ENCODE assay signal across 8 cellular contexts in the genomic region with DNA sequence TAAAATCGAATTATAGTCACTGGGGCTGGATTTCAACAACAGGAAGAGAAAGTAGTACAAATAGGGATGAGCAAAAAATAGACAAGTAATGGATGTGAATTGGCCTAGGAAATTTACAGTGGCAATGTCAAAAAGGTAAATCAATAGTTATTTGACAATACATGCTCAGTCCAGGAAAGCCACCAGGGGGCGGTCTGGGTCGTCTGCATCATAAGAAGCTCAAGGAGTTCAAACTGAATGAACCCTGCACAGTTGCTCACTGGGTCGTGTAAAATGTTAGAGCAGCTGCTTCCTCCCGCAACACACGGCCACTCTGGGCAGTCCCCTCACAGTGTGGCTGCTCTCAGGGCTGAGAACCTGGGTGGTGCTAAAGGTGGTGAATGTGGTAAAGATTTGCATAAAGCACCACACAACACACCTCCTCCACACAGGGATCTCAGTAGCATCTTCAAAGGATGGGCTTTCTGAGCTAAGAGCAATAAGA.
DNase-seq lines count a peak whose midpoint lies in the region; ATAC-seq and TF ChIP-seq lines count a peak whose summit lies in the region.

No MANE protein-coding gene starts in this region.

- H3K27me3 ChIP-seq in CD4-positive, alpha-beta memory T cell (ENCODE audit: insufficient read depth, low read length): no peaks in the 10 kb centered on the region
- no peaks in the 10 kb centered on the region for H3K27me3 ChIP-seq in thoracic aorta (replicated peaks; ENCODE audit: insufficient read depth)

- no peak overlapping the region for H3K27ac ChIP-seq in CD4-positive, alpha-beta memory T cell (ENCODE audit: low read depth, low read length)
- H3K27ac ChIP-seq in thoracic aorta: no peak overlapping the region

- H3K27ac Mint-ChIP-seq in CD4-positive, alpha-beta memory T cell: no peak overlapping the region
- no peak overlapping the region for H3K27ac Mint-ChIP-seq in nephron progenitor cell

- H3K27me3 Mint-ChIP-seq in CD4-positive, alpha-beta memory T cell: peaks cover 15 to 27% of the 10 kb centered on the region in 2 donors
- peaks cover 89% of the 10 kb centered on the region for H3K27me3 Mint-ChIP-seq in nephron progenitor cell (ENCODE audit: low read depth, poor library complexity)

- CTCF ChIA-PET in CD4-positive, alpha-beta memory T cell (lab: Charles Lee; ENCODE audit: partially characterized antibody): interaction anchor here (0.6 to 2.2 kb wide), 10 partner anchors 9 to 774 kb away, joined by 3 to 19 read pairs (median 3); no protein-coding TSS in a partner anchor

- no peaks in the 10 kb centered on the region for H3K9me3 ChIP-seq in CD4-positive, alpha-beta memory T cell (ENCODE audit: control insufficient read depth in 1 of 2, low read length in 2 of 2)
- no peaks in the 10 kb centered on the region for H3K9me3 ChIP-seq in thoracic aorta

- no peaks in the 10 kb centered on the region for H3K9me3 Mint-ChIP-seq in CD4-positive, alpha-beta memory T cell
- H3K9me3 Mint-ChIP-seq in nephron progenitor cell: no peaks in the 10 kb centered on the region

- intact Hi-C loops in CD4-positive, alpha-beta memory T cell (cut with micrococcal nuclease): no loop called here

- no peak overlapping the region for H3K4me3 Mint-ChIP-seq in CD4-positive, alpha-beta memory T cell
- H3K4me3 Mint-ChIP-seq in nephron progenitor cell: no peak overlapping the region

- peak; percentile 95 for ATAC-seq in HG03280 (IDR thresholded peaks at IDR 0.05; ENCODE audit: unreplicated experiment)
- no peak for ATAC-seq in thoracic aorta (ENCODE audit: insufficient number of reproducible peaks, low FRiP score, low read depth)

- no peaks in the 10 kb centered on the region for H3K4me1 Mint-ChIP-seq in CD4-positive, alpha-beta memory T cell
- H3K4me1 Mint-ChIP-seq in nephron progenitor cell: peaks cover 6% of the 10 kb centered on the region

- POLR2A ChIA-PET in CD4-positive, alpha-beta memory T cell (lab: Charles Lee; ENCODE audit: partially characterized antibody): no interaction called here

- TF ChIP-seq CTCF in nephron progenitor cell (IDR thresholded peaks at IDR 0.05): peak; percentile 85
- peak; percentile 35 for TF ChIP-seq CTCF in thoracic aorta (IDR thresholded peaks at IDR 0.05)

- no peak overlapping the region for H3K4me3 ChIP-seq in CD4-positive, alpha-beta memory T cell (ENCODE audit: low read length in 2 of 2)
- no peak overlapping the region for H3K4me3 ChIP-seq in thoracic aorta

- H3K4me1 ChIP-seq in CD4-positive, alpha-beta memory T cell (ENCODE audit: insufficient read depth, low read length): no peaks in the 10 kb centered on the region
- no peaks in the 10 kb centered on the region for H3K4me1 ChIP-seq in thoracic aorta (ENCODE audit: control insufficient read depth in 1 of 2, low read depth in 2 of 2)

- no peak for TF ChIP-seq POLR2A in erythroblast (IDR thresholded peaks at IDR 0.05; ENCODE audit: low read length)

- DNase-seq in CD4-positive, alpha-beta memory T cell: peak; percentile 20 to 60 (median 35)
- DNase-seq in GM19238 (ENCODE audit: insufficient read length, low spot score): peak; percentile 77
- peak; percentile 89 for DNase-seq in NCI-H82 (lab: John Stamatoyannopoulos, UW)
- DNase-seq in activated CD8-positive, alpha-beta memory T cell treated with anti-CD3 and anti-CD28 coated beads for 4 hours (ENCODE audit: low read depth in 2 of 2): peak; percentile 20 to 30
- peak; percentile 42 to 69 for DNase-seq in erythroblast (lab: John Stamatoyannopoulos, UW)
- peak; percentile 87 for DNase-seq in nephron progenitor cell
- no peak for DNase-seq in thoracic aorta (ENCODE audit: low spot score)

- H3K36me3 ChIP-seq in CD4-positive, alpha-beta memory T cell (ENCODE audit: insufficient read depth, low read length): no peaks in the 10 kb centered on the region
- no peaks in the 10 kb centered on the region for H3K36me3 ChIP-seq in thoracic aorta

- H3K36me3 Mint-ChIP-seq in CD4-positive, alpha-beta memory T cell: no peaks in the 10 kb centered on the region
- no peaks in the 10 kb centered on the region for H3K36me3 Mint-ChIP-seq in nephron progenitor cell (ENCODE audit: low read depth)
